Comparison of ENCODE assay signal across 3 cellular contexts in genomic region chr21:14474995-14475394, GRCh38.
"Had no signal": no experiment of that assay in that cellular context is flagged by ENCODE, and none has a peak within 500 bp of the region (broad histone marks: within the 10 kb centered on the region; RNA-seq: fewer than 3 reads in every experiment).

No MANE protein-coding gene starts in this region.

- DNase-seq: GDM1, GF-D8 had no signal

- ATAC-seq: GM12878 had no signal
